ENCODE assay signal across 1 cellular context in the genomic region with DNA sequence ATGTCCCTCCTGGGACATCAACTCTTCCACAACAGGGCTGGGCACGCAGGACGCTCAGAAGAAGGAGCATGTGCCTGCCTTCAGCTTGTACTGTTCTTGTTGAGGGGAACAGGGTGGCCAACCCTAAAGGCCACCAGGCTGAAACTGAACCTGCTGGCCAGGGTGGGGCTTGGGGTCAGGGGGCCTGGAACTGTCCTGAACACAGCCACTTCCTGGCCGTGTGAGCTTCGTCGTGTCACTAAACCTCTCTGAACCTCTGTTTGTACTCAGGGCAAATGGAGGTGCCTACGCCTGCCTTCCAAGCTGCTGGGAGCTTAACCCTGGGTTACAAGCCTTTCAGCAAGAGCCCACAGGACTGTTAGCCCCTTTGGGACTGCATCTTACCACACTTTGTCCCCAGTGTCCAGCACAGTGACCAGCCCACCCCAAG.
TF ChIP-seq lines count a peak whose summit lies in the region.

No MANE protein-coding gene starts in this region.

TF ChIP-seq in HCT116, 20 proteins besides CTCF, POLR2A, EP300 and RAD21 (continued from another document):
- TF ChIP-seq MAX (IDR thresholded peaks at IDR 0.05) (no peak), EZH2 (IDR thresholded peaks at IDR 0.05) (no peak), FOSL1 (IDR thresholded peaks at IDR 0.05; ENCODE audit: low read depth) (no peak), ELF1 (IDR thresholded peaks at IDR 0.05; ENCODE audit: borderline replicate concordance, low read depth) (no peak), TCF7L2 (IDR thresholded peaks at IDR 0.05; ENCODE audit: borderline replicate concordance, extremely low read depth, insufficient read depth, insufficient read length) (no peak), SRF (IDR thresholded peaks at IDR 0.05; ENCODE audit: low read depth) (no peak), REST (IDR thresholded peaks at IDR 0.05; ENCODE audit: low read depth) (no peak), CEBPB (IDR thresholded peaks at IDR 0.05; ENCODE audit: low read depth) (no peak), EGR1 (IDR thresholded peaks at IDR 0.05; ENCODE audit: low read depth) (no peak), POLR2AphosphoS5 (IDR thresholded peaks at IDR 0.05; ENCODE audit: low read depth, low read length) (no peak), ZNF274 (IDR thresholded peaks at IDR 0.05; ENCODE audit: low read depth, low read length) (no peak), JUND (IDR thresholded peaks at IDR 0.05) (no peak)
TF ChIP-seq in HCT116: peak in this region for 0.
